ENCODE assay signal across 25 cellular contexts in the genomic region with DNA sequence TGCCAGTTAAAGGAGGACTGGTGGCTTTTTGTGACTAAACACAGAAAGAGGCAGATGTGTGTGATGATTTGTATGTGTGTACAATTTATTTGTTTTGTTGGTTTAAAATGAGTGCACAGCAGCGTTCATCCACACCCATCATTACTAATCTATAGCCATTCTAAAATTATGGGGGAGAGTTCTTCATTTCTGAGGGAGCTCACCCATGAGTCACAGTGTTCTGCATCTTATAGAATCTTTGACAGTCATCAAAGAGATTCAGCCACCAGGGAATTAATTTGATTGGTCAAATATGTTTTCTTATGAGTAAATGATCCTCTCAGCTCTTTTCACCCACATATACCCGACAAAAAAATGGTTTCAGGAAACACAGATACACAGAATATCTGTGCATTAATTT.
DNase-seq lines count a peak whose midpoint lies in the region; ATAC-seq, FAIRE-seq and TF ChIP-seq lines count a peak whose summit lies in the region.
"Had no signal": no experiment of that assay in that cellular context is flagged by ENCODE, and none has a peak within 500 bp of the region (broad histone marks: within the 10 kb centered on the region; RNA-seq: fewer than 3 reads in every experiment).

No MANE protein-coding gene starts in this region.

- H4K20me1 ChIP-seq in MM.1S (ENCODE audit: insufficient read depth, low read length) (no peaks in the 10 kb centered on the region), GM12878 (ENCODE audit: control insufficient read depth, insufficient read depth) (no peaks in the 10 kb centered on the region)

- intact Hi-C loops in GM12878 (cut with micrococcal nuclease; ENCODE audit: unreplicated experiment) (no loop called here), aorta (cut with DNase I) (no loop called here)

- BruUV-seq in GM12878 (replicated peaks; lab: Mats Ljungman, UMichigan): no TSS peak

- peaks cover 17% of the 10 kb centered on the region for H3F3A ChIP-seq in MM.1S (ENCODE audit: insufficient read depth, low read length)

- TF ChIP-seq RAD21 in GM12878 (IDR thresholded peaks at IDR 0.05; ENCODE audit: insufficient read depth, low read depth, low read length): no peak

- peak; percentile 57 for DNase-seq in ELR (ENCODE audit: low read depth)
- DNase-seq in MM.1S: no peak
- no peak for DNase-seq in GM12878 (ENCODE audit: low read depth, low spot score)
- DNase-seq in retina: peak; percentile 3
- no peak for DNase-seq in NCI-H1417 (lab: John Stamatoyannopoulos, UW)
- no peak for DNase-seq in aorta
- DNase-seq in EL: no peak
- DNase-seq: ACHN; AML-193; Calu3; CD4-positive, alpha-beta T cell; DMS79; GDM1; MV-4-11; NCI-H1417 treated with DMSO at 0.1 percent for 48 hours; NCI-H2029; NCI-H2171; NCI-H446 treated with DMSO at 0.1 percent for 48 hours; NCI-H748 treated with DMSO at 0.1 percent for 48 hours; PC-9 had no signal

- peak overlapping the region; percentile 71; the same call in 1 of the 2 replicates for H3K4me2 ChIP-seq in MM.1S (ENCODE audit: low read depth, low read length)
- H3K4me2 ChIP-seq in GM12878 (ENCODE audit: control insufficient read depth, insufficient read depth): no peak overlapping the region
- H3K4me2 ChIP-seq: PC-9 had no signal

- in situ Hi-C loops in GM12878 (cut with MboI): no loop called here

- H3K27ac ChIP-seq in MM.1S (ENCODE audit: low read length) (no peak overlapping the region), GM12878 (ENCODE audit: control insufficient read depth, insufficient read depth) (no peak overlapping the region), aorta (ENCODE audit: low read depth in 1 of 2, low read length in 2 of 2) (no peak overlapping the region)
- H3K27ac ChIP-seq: PC-9, SJSA1 had no signal

- no peak for FAIRE-seq in GM12878 (lab: Jason Lieb, UNC)
- FAIRE-seq: GM12892, H54, HTR-8/SVneo had no signal

- TF ChIP-seq CTCF in MM.1S (IDR thresholded peaks at IDR 0.05; ENCODE audit: low read length) (no peak), GM12878 (IDR thresholded peaks at IDR 0.05 in 2 of 3, conservative IDR thresholded peaks at IDR 0.05 in 1 of 3; ENCODE audit: control insufficient read depth in 2 of 3, extremely low read depth in 1 of 3, insufficient read depth in 1 of 3, low read depth in 3 of 3, low read length in 3 of 3) (no peak)

- no peaks in the 10 kb centered on the region for H3K27me3 ChIP-seq in MM.1S (replicated peaks; ENCODE audit: insufficient read depth, low read length)
- no peaks in the 10 kb centered on the region for H3K27me3 ChIP-seq in GM12878 (replicated peaks in 1 of 2; ENCODE audit: control insufficient read depth in 2 of 2, insufficient read depth in 2 of 2, low read length in 1 of 2)
- no peaks in the 10 kb centered on the region for H3K27me3 ChIP-seq in aorta (ENCODE audit: control insufficient read depth in 1 of 2, insufficient read depth in 2 of 2, low read length in 1 of 2)
- H3K27me3 ChIP-seq: SJSA1 had no signal

- SMC1A ChIA-PET in GM12878 (lab: Charles Lee; ENCODE audit: uncharacterized antibody, unreplicated experiment): interaction anchor here (1.0 to 3.6 kb wide), 7 partner anchors 8 to 142 kb away, joined by 3 to 20 read pairs (median 6); no protein-coding TSS in a partner anchor

- H2AFZ ChIP-seq in MM.1S (ENCODE audit: low read length) (no peak overlapping the region), GM12878 (ENCODE audit: control insufficient read depth, low read depth, low read length) (no peak overlapping the region)
- H2AFZ ChIP-seq: PC-9 had no signal

- WGBS in GM12878 (ENCODE audit: insufficient coverage, insufficient replicate concordance, low lambda C conversion rate, missing lambda C conversion rate): 9% methylated on average over 2 of the region's 2 CpGs
- 86 to 90% methylated on average over 2 of the region's 2 CpGs for WGBS in aorta, 2 donors

- POLR2A ChIA-PET in GM12878 (lab: Charles Lee): interaction anchor here (1.0 to 1.5 kb wide), 3 partner anchors 9 to 108 kb away, joined by 3 read pairs; no protein-coding TSS in a partner anchor

- H3K9me2 ChIP-seq in MM.1S (replicated peaks; ENCODE audit: insufficient read depth, low read length): no peaks in the 10 kb centered on the region

- CTCF ChIA-PET in GM12878 (lab: Yijun Ruan, JAX): interaction anchor here (0.9 to 3.0 kb wide), 3 partner anchors 9 to 133 kb away, joined by 3 to 10 read pairs (median 3); no protein-coding TSS in a partner anchor

- no peak for TF ChIP-seq POLR2A in GM12878 (IDR thresholded peaks at IDR 0.05; ENCODE audit: low read depth, low read length)

- TF ChIP-seq EP300 in GM12878 (IDR thresholded peaks at IDR 0.05; ENCODE audit: borderline replicate concordance in 1 of 2, control insufficient read depth in 1 of 2, low read depth in 2 of 2, low read length in 2 of 2): no peak

- H3K36me3 ChIP-seq in MM.1S (replicated peaks; ENCODE audit: insufficient read depth, low read length) (no peaks in the 10 kb centered on the region), GM12878 (ENCODE audit: control insufficient read depth in 2 of 2, insufficient read depth in 2 of 2, low read length in 1 of 2) (no peaks in the 10 kb centered on the region), aorta (ENCODE audit: control insufficient read depth in 1 of 2, insufficient read depth in 2 of 2, low read length in 1 of 2) (no peaks in the 10 kb centered on the region)
- H3K36me3 ChIP-seq: SJSA1 had no signal

- ATAC-seq in GM12878: peak; percentile 48
- no peak for ATAC-seq in aorta (ENCODE audit: low FRiP score)
- no peak for ATAC-seq in HG02571 (IDR thresholded peaks at IDR 0.05; ENCODE audit: unreplicated experiment)

- H3K79me2 ChIP-seq in MM.1S (ENCODE audit: low read length) (no peaks in the 10 kb centered on the region), GM12878 (ENCODE audit: control insufficient read depth, insufficient read depth, low read length) (no peaks in the 10 kb centered on the region)

- RAD21 ChIA-PET in GM12878 (lab: Charles Lee; ENCODE audit: unreplicated experiment): interaction anchor here (1.4 to 3.7 kb wide), 3 partner anchors 9 to 143 kb away, joined by 3 to 16 read pairs (median 12); no protein-coding TSS in a partner anchor

- peaks cover 15% of the 10 kb centered on the region for H3K4me1 ChIP-seq in MM.1S (ENCODE audit: low read length)
- no peaks in the 10 kb centered on the region for H3K4me1 ChIP-seq in GM12878 (ENCODE audit: control insufficient read depth, insufficient read depth, low read length)
- H3K4me1 ChIP-seq in aorta (ENCODE audit: control insufficient read depth in 1 of 2, insufficient read depth in 2 of 2, low read length in 2 of 2): no peaks in the 10 kb centered on the region

- H3K9me3 ChIP-seq in MM.1S (replicated peaks; ENCODE audit: insufficient read depth, low read length) (no peaks in the 10 kb centered on the region), GM12878 (replicated peaks; ENCODE audit: control insufficient read depth, insufficient read depth, low read length) (no peaks in the 10 kb centered on the region), aorta (ENCODE audit: control insufficient read depth, low read length) (no peaks in the 10 kb centered on the region)
- H3K9me3 ChIP-seq: SJSA1 had no signal

- H3K9ac ChIP-seq in MM.1S (ENCODE audit: low read length) (no peak overlapping the region), GM12878 (ENCODE audit: control insufficient read depth, insufficient read depth, low read length) (no peak overlapping the region)

- no peak overlapping the region for H3K4me3 ChIP-seq in MM.1S (ENCODE audit: low read length)
- H3K4me3 ChIP-seq in GM12878: no peak overlapping the region
- H3K4me3 ChIP-seq in aorta (ENCODE audit: low read length in 2 of 2): no peak overlapping the region
- H3K4me3 ChIP-seq: PC-9, SJSA1 had no signal

TF ChIP-seq in GM12878, 131 proteins besides CTCF, POLR2A, EP300 and RAD21:
- TF ChIP-seq, protein P1, sequence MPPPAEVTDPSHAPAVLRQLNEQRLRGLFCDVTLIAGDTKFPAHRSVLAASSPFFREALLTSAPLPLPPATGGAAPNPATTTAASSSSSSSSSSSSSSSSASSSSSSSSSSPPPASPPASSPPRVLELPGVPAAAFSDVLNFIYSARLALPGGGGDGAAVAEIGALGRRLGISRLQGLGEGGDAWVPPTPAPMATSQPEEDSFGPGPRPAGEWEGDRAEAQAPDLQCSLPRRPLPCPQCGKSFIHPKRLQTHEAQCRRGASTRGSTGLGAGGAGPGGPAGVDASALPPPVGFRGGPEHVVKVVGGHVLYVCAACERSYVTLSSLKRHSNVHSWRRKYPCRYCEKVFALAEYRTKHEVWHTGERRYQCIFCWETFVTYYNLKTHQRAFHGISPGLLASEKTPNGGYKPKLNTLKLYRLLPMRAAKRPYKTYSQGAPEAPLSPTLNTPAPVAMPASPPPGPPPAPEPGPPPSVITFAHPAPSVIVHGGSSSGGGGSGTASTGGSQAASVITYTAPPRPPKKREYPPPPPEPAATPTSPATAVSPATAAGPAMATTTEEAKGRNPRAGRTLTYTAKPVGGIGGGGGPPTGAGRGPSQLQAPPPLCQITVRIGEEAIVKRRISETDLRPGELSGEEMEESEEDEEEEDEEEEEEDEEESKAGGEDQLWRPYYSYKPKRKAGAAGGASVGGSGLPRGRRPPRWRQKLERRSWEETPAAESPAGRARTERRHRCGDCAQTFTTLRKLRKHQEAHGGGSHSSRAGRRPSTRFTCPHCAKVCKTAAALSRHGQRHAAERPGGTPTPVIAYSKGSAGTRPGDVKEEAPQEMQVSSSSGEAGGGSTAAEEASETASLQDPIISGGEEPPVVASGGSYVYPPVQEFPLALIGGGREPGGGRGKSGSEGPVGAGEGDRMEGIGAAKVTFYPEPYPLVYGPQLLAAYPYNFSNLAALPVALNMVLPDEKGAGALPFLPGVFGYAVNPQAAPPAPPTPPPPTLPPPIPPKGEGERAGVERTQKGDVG (CRISPR knock-in tag; IDR thresholded peaks at IDR 0.05): no peak
TF ChIP-seq in GM12878: peak in this region for 0.

Comparison
In these comparisons a context has a peak if more than half of its experiments do, and no peak if none do; other contexts are left out.
1. DNase-seq: peak in ELR (single experiment) and retina (single experiment); none in MM.1S (single experiment), GM12878 (single experiment), NCI-H1417 (0 of 3), aorta (0 of 2) and EL (single experiment).